Comparison of ENCODE assay signal across 16 cellular contexts in genomic region chr1:109882288-109883245, GRCh38. TPM values are rescaled to one million over a fixed set of nuclear protein-coding genes. Genes with fewer than 3 reads are reported as not detected.
DNase-seq lines count a peak whose midpoint lies in the region; ATAC-seq and TF ChIP-seq lines count a peak whose summit lies in the region.
"Had no signal": no experiment of that assay in that cellular context is flagged by ENCODE, and none has a peak within 500 bp of the region (broad histone marks: within the 10 kb centered on the region; RNA-seq: fewer than 3 reads in every experiment).

No MANE protein-coding gene starts in this region.

- H3K27ac ChIP-seq in thoracic aorta = peak overlapping the region; percentile 70 to 78
- H3K27ac ChIP-seq: cardiac muscle cell, GM23248, SK-N-MC had no signal

- H3K4me1 ChIP-seq in thoracic aorta (ENCODE audit: control insufficient read depth in 1 of 2, low read depth in 2 of 2) = peaks cover 6 to 45% of the 10 kb centered on the region in 2 donors

- peak overlapping the region; percentile 31 for H3K27ac Mint-ChIP-seq in activated T-helper 17 cell treated with anti-CD3 and anti-CD28 coated beads, Interleukin-2, amount 50 U/mL, for 72 hours
- H3K27ac Mint-ChIP-seq: IgD-negative memory B cell, natural killer cell had no signal

- no peaks in the 10 kb centered on the region for H3K36me3 ChIP-seq in thoracic aorta
- H3K36me3 ChIP-seq: cardiac muscle cell had no signal

- no peaks in the 10 kb centered on the region for H3K36me3 Mint-ChIP-seq in activated T-helper 17 cell treated with anti-CD3 and anti-CD28 coated beads, Interleukin-2, amount 50 U/mL, for 72 hours (ENCODE audit: low read depth)
- H3K36me3 Mint-ChIP-seq: natural killer cell had no signal

- no peak overlapping the region for H3K4me3 Mint-ChIP-seq in activated T-helper 17 cell treated with anti-CD3 and anti-CD28 coated beads, Interleukin-2, amount 50 U/mL, for 72 hours
- H3K4me3 Mint-ChIP-seq: natural killer cell had no signal

- no peaks in the 10 kb centered on the region for H3K9me3 ChIP-seq in thoracic aorta

- no peak overlapping the region for H3K4me3 ChIP-seq in thoracic aorta
- H3K4me3 ChIP-seq: cardiac muscle cell, GM23248, SK-N-MC had no signal

- H3K4me1 Mint-ChIP-seq in activated T-helper 17 cell treated with anti-CD3 and anti-CD28 coated beads, Interleukin-2, amount 50 U/mL, for 72 hours = peaks cover 3% of the 10 kb centered on the region
- H3K4me1 Mint-ChIP-seq: natural killer cell had no signal

- TF ChIP-seq CTCF in thoracic aorta (IDR thresholded peaks at IDR 0.05) = no peak

- no peak for ATAC-seq in activated T-helper 17 cell treated with anti-CD3 and anti-CD28 coated beads, Interleukin-2, amount 50 U/mL, for 72 hours (replicated peaks)
- no peak for ATAC-seq in thoracic aorta (ENCODE audit: insufficient number of reproducible peaks, low FRiP score, low read depth)
- no peak for ATAC-seq in GM21717 (IDR thresholded peaks at IDR 0.05; ENCODE audit: unreplicated experiment)
- ATAC-seq: natural killer cell; stimulated activated naive CD8-positive, alpha-beta T cell treated with anti-CD3 and anti-CD28 coated beads, Interleukin-15, Interleukin-2, amounts not matched to agents 100 U/mL and 50 U/mL, for 24 hours had no signal

- no peaks in the 10 kb centered on the region for H3K27me3 ChIP-seq in thoracic aorta (replicated peaks; ENCODE audit: insufficient read depth)

- peaks cover under 1% of the 10 kb centered on the region for H3K9me3 Mint-ChIP-seq in activated T-helper 17 cell treated with anti-CD3 and anti-CD28 coated beads, Interleukin-2, amount 50 U/mL, for 72 hours
- H3K9me3 Mint-ChIP-seq: natural killer cell had no signal

- DNase-seq in globus pallidus (ENCODE audit: low spot score) (peak; percentile 95), occipital lobe (lab: John Stamatoyannopoulos, UW) (peak; percentile 74), thoracic aorta (ENCODE audit: low spot score) (no peak), NCI-H446 treated with DMSO at 0.1 percent for 48 hours (lab: John Stamatoyannopoulos, UW) (no peak), EL (no peak)
- DNase-seq: activated naive CD4-positive, alpha-beta T cell; GM23248; natural killer cell; NCI-H1105; NCI-H2227 treated with DMSO at 0.1 percent for 48 hours; stimulated activated naive CD8-positive, alpha-beta T cell treated with anti-CD3 and anti-CD28 coated beads, Interleukin-15, Interleukin-2, amounts not matched to agents 100 U/mL and 50 U/mL, for 24 hours had no signal

- no peaks in the 10 kb centered on the region for H3K27me3 Mint-ChIP-seq in activated T-helper 17 cell treated with anti-CD3 and anti-CD28 coated beads, Interleukin-2, amount 50 U/mL, for 72 hours

RNA-seq across cellular contexts. Expression of gene CSF1, which starts 28.1 kb away (rescaled TPM):
- 10 to 100 TPM; 46.8 to 95.4 TPM for total RNA-seq in activated T-helper 17 cell treated with anti-CD3 and anti-CD28 coated beads, Interleukin-2, amount 50 U/mL, for 72 hours
- 3.9 TPM for total RNA-seq in occipital lobe
- total RNA-seq in thoracic aorta = 100 to 1,000 TPM; 146 to 171 TPM

Comparison
In these comparisons a context has a peak if more than half of its experiments do, and no peak if none do; other contexts are left out.
1. DNase-seq: peak in globus pallidus (single experiment) and occipital lobe (single experiment); none in thoracic aorta (single experiment), NCI-H446 treated with DMSO at 0.1 percent for 48 hours (single experiment) and EL (single experiment).